12 cellular contexts compared by ENCODE assay signal in the genomic region with DNA sequence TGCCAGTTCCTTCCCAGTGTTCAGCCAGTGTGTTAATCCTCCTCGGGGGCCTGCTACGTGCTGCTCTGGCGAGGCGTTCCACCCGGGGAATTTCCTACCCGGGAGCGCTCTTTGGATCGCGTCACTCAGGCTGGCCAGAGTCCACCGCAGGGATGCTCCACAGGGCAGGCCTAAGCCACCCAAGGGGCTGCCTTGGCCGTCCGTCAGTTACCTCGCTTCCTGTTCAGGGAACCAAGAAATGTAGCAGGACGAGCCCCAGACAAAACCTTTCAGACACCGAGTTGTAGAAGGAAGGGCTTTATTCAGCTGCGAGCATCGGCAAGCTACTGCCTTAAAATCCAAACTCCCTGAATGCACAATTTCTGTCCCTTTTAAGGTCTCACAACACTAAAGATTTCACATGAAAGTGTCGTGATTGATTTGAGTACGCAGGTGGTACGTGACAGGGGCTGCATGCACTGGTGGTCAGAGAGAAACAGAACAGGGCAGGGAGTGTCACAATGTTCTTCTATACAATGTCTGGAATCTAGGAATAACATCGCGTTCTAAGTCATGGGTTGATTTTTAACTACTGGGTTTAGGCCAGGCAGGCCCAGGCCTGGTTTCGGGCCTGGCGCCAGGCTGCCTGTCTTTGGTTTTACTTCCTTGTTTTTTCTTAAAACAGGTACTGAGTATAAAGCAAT. TPM values are rescaled to one million over a fixed set of nuclear protein-coding genes. Genes with fewer than 3 reads are reported as not detected.
DNase-seq lines count a peak whose midpoint lies in the region; ATAC-seq and TF ChIP-seq lines count a peak whose summit lies in the region.
"Had no signal": no experiment of that assay in that cellular context is flagged by ENCODE, and none has a peak within 500 bp of the region (broad histone marks: within the 10 kb centered on the region; RNA-seq: fewer than 3 reads in every experiment).

No MANE protein-coding gene starts in this region.

- no peaks in the 10 kb centered on the region for H3K9me3 Mint-ChIP-seq in chondrocyte (ENCODE audit: low read depth)
- H3K9me3 Mint-ChIP-seq in stimulated activated naive B cell treated with anti-CD40 and anti-IgM and Interleukin-4, amounts not matched to agents 10 μg/mL and 1 μg/mL and 100 μg/mL, for 72 hours: no peaks in the 10 kb centered on the region
- no peaks in the 10 kb centered on the region for H3K9me3 Mint-ChIP-seq in activated CD4-positive, alpha-beta T cell treated with anti-CD3 and anti-CD28 coated beads for 36 hours (ENCODE audit: low read depth)

- TF ChIP-seq CTCF in chondrocyte (IDR thresholded peaks at IDR 0.05): no peak
- TF ChIP-seq CTCF in liver (IDR thresholded peaks at IDR 0.05; ENCODE audit: low read depth, low read length, missing input control): no peak

- POLR2A ChIA-PET in activated CD4-positive, alpha-beta T cell treated with anti-CD3 and anti-CD28 coated beads for 36 hours (lab: Charles Lee): no interaction called here

- H3K4me3 ChIP-seq in liver (ENCODE audit: low read depth in 1 of 3, low read length in 3 of 3): peak overlapping the region in 2 of 3 donors; percentile 37 to 47

- WGBS in liver: 27% methylated on average over 24 of the region's 24 CpGs

- no peaks in the 10 kb centered on the region for H3K27me3 Mint-ChIP-seq in chondrocyte (ENCODE audit: low read depth)
- H3K27me3 Mint-ChIP-seq in stimulated activated naive B cell treated with anti-CD40 and anti-IgM and Interleukin-4, amounts not matched to agents 10 μg/mL and 1 μg/mL and 100 μg/mL, for 72 hours: no peaks in the 10 kb centered on the region
- no peaks in the 10 kb centered on the region for H3K27me3 Mint-ChIP-seq in activated CD4-positive, alpha-beta T cell treated with anti-CD3 and anti-CD28 coated beads for 36 hours

- peak overlapping the region; percentile 8 to 96 for H3K9ac ChIP-seq in liver (ENCODE audit: low read depth in 1 of 2, low read length in 2 of 2)

- no peaks in the 10 kb centered on the region for H3K4me1 Mint-ChIP-seq in chondrocyte (ENCODE audit: low read depth)
- H3K4me1 Mint-ChIP-seq in stimulated activated naive B cell treated with anti-CD40 and anti-IgM and Interleukin-4, amounts not matched to agents 10 μg/mL and 1 μg/mL and 100 μg/mL, for 72 hours: peaks cover 13 to 24% of the 10 kb centered on the region in 2 donors
- H3K4me1 Mint-ChIP-seq in activated CD4-positive, alpha-beta T cell treated with anti-CD3 and anti-CD28 coated beads for 36 hours: peaks cover 5% of the 10 kb centered on the region

- peak; percentile 70 for DNase-seq in HT-29 (ENCODE audit: low spot score)
- no peak for DNase-seq in chondrocyte (ENCODE audit: low spot score)
- no peak for DNase-seq in stimulated activated naive B cell treated with anti-CD40 and anti-IgM and Interleukin-4, amounts not matched to agents 10 μg/mL and 1 μg/mL and 100 μg/mL, for 72 hours
- no peak for DNase-seq in DMS 273 (lab: John Stamatoyannopoulos, UW; ENCODE audit: unreplicated experiment)
- DNase-seq in AG08395 (ENCODE audit: low spot score): no peak
- no peak for DNase-seq in activated CD4-positive, alpha-beta T cell treated with anti-CD3 and anti-CD28 coated beads for 36 hours
- DNase-seq: cerebellar nuclear complex; DMS 273 treated with DMSO at 0.1 percent for 48 hours; stimulated activated CD4-positive, alpha-beta T cell treated with anti-CD3 and anti-CD28 coated beads, Interleukin-4, amount 100 ng/mL, for 4 hours had no signal

- H3K4me1 ChIP-seq in liver (ENCODE audit: control insufficient read depth in 4 of 4, insufficient read depth in 4 of 4, low read length in 3 of 4): peaks cover 0 to 2% (median 1%) of the 10 kb centered on the region in 4 donors

- no peaks in the 10 kb centered on the region for H3K36me3 ChIP-seq in liver (ENCODE audit: control insufficient read depth in 4 of 4, insufficient read depth in 3 of 4, low read depth in 1 of 4, low read length in 3 of 4)

- H3K27ac ChIP-seq in liver (ENCODE audit: low read depth in 1 of 2, low read length in 2 of 2): peak overlapping the region; percentile 78 to 92

- CTCF ChIA-PET in activated CD4-positive, alpha-beta T cell treated with anti-CD3 and anti-CD28 coated beads for 36 hours (lab: Charles Lee): interaction anchor here (0.6 to 1.4 kb wide), 2 partner anchors 58 to 197 kb away, joined by 3 read pairs; no protein-coding TSS in a partner anchor

- intact Hi-C loops in activated CD4-positive, alpha-beta T cell treated with anti-CD3 and anti-CD28 coated beads for 36 hours (cut with DNase I, micrococcal nuclease): no loop called here

- peak overlapping the region; percentile 68 for H3K4me3 Mint-ChIP-seq in chondrocyte (ENCODE audit: unreplicated experiment)
- H3K4me3 Mint-ChIP-seq in stimulated activated naive B cell treated with anti-CD40 and anti-IgM and Interleukin-4, amounts not matched to agents 10 μg/mL and 1 μg/mL and 100 μg/mL, for 72 hours: peak overlapping the region; percentile 9 to 25
- H3K4me3 Mint-ChIP-seq in activated CD4-positive, alpha-beta T cell treated with anti-CD3 and anti-CD28 coated beads for 36 hours: no peak overlapping the region

- H3K27me3 ChIP-seq in liver (ENCODE audit: control insufficient read depth in 4 of 4, insufficient read depth in 4 of 4, low read length in 3 of 4): no peaks in the 10 kb centered on the region

- H3K9me3 ChIP-seq in liver (ENCODE audit: control insufficient read depth in 4 of 4, low read length in 3 of 4): no peaks in the 10 kb centered on the region

- peak overlapping the region; percentile 93 for H3K27ac Mint-ChIP-seq in chondrocyte (ENCODE audit: unreplicated experiment)
- peak overlapping the region; percentile 93 for H3K27ac Mint-ChIP-seq in stimulated activated naive B cell treated with anti-CD40 and anti-IgM and Interleukin-4, amounts not matched to agents 10 μg/mL and 1 μg/mL and 100 μg/mL, for 72 hours
- H3K27ac Mint-ChIP-seq in activated CD4-positive, alpha-beta T cell treated with anti-CD3 and anti-CD28 coated beads for 36 hours: no peak overlapping the region

- no peaks in the 10 kb centered on the region for H3K36me3 Mint-ChIP-seq in chondrocyte (ENCODE audit: low read depth)
- no peaks in the 10 kb centered on the region for H3K36me3 Mint-ChIP-seq in stimulated activated naive B cell treated with anti-CD40 and anti-IgM and Interleukin-4, amounts not matched to agents 10 μg/mL and 1 μg/mL and 100 μg/mL, for 72 hours
- H3K36me3 Mint-ChIP-seq in activated CD4-positive, alpha-beta T cell treated with anti-CD3 and anti-CD28 coated beads for 36 hours (ENCODE audit: low read depth): no peaks in the 10 kb centered on the region

- no peak for TF ChIP-seq RAD21 in liver (IDR thresholded peaks at IDR 0.05)

- peak in 1 of 2 donors; percentile 27 for ATAC-seq in stimulated activated naive B cell treated with anti-CD40 and anti-IgM and Interleukin-4, amounts not matched to agents 10 μg/mL and 1 μg/mL and 100 μg/mL, for 72 hours (replicated peaks)
- no peak for ATAC-seq in HG03460 (IDR thresholded peaks at IDR 0.05; ENCODE audit: unreplicated experiment)
- no peak for ATAC-seq in activated CD4-positive, alpha-beta T cell treated with anti-CD3 and anti-CD28 coated beads for 36 hours

TF ChIP-seq in liver, 16 proteins besides CTCF, POLR2A, EP300 and RAD21 (continues in another document):
- TF ChIP-seq, protein P1, sequence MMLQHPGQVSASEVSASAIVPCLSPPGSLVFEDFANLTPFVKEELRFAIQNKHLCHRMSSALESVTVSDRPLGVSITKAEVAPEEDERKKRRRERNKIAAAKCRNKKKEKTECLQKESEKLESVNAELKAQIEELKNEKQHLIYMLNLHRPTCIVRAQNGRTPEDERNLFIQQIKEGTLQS (IDR thresholded peaks at IDR 0.05): no peak

RNA-seq across cellular contexts. Expression of gene POU5F1, which starts 15.7 kb away (rescaled TPM):
- total RNA-seq in HT-29 (2014; rRNA removed; shearing (Covaris generic)): 1.7 and 2.6 TPM in 2 replicates
- total RNA-seq in chondrocyte (1.2 to 1.6 TPM in 2 of 3 replicates, not detected in the other), liver (1 to 10 TPM in 1 of 2 donors, not detected in 1; 3.2 TPM)
- under 1 TPM in 1 of 2 donors, not detected in 1; 0.32 TPM for polyA plus RNA-seq in liver
- under 1 TPM in 1 of 2 experiments, not detected in 1; 0.21 TPM for total RNA-seq in activated CD4-positive, alpha-beta T cell treated with anti-CD3 and anti-CD28 coated beads for 36 hours

RNA-seq across cellular contexts. Expression of gene TCF19, which starts 27.8 kb away (rescaled TPM):
- 71.7 and 80.8 TPM in 2 replicates for total RNA-seq in HT-29 (2014; rRNA removed; shearing (Covaris generic))
- 7.4 to 22.4 TPM (median 7.9 TPM) in 3 replicates for total RNA-seq in chondrocyte
- total RNA-seq in liver: 10 to 100 TPM in 1 of 2 donors, under 1 TPM in 1; 0.67 to 16.8 TPM
- polyA plus RNA-seq in liver: 1 to 10 TPM in 1 of 2 donors, under 1 TPM in 1; 0.63 to 3.4 TPM
- total RNA-seq in activated CD4-positive, alpha-beta T cell treated with anti-CD3 and anti-CD28 coated beads for 36 hours: 10 to 100 TPM; 82.6 to 88.0 TPM

RNA-seq across cellular contexts. Expression of gene CCHCR1, which starts 28.6 kb away (rescaled TPM):
- total RNA-seq in HT-29 (2014; rRNA removed; shearing (Covaris generic)): 30.8 and 38.0 TPM in 2 replicates
- total RNA-seq in chondrocyte: 11.2 to 18.3 TPM (median 13.4 TPM) in 3 replicates
- total RNA-seq in liver: 1 to 10 TPM; 6.9 to 9.9 TPM
- polyA plus RNA-seq in liver: 1 to 10 TPM; 3.1 to 5.6 TPM
- total RNA-seq in activated CD4-positive, alpha-beta T cell treated with anti-CD3 and anti-CD28 coated beads for 36 hours: 10 to 100 TPM; 39.7 to 57.6 TPM

RNA-seq across cellular contexts. Expression of gene PSORS1C2, which starts 47.3 kb away (rescaled TPM):
- total RNA-seq in HT-29 (2014; rRNA removed; shearing (Covaris generic)): not detected in 2 replicates
- total RNA-seq in chondrocyte (not detected in 3 replicates), liver (not detected)
- not detected for polyA plus RNA-seq in liver
- total RNA-seq in activated CD4-positive, alpha-beta T cell treated with anti-CD3 and anti-CD28 coated beads for 36 hours: not detected
- total RNA-seq: activated CD8-positive, alpha-beta memory T cell treated with anti-CD3 and anti-CD28 coated beads for 36 hours had no signal
